Comparison of ENCODE assay signal across 1 cellular context in genomic region chr16:66552288-66553143, GRCh38.
A peak's percentile ranks its signal among the peaks of the same experiment; 100 is the strongest.
TF ChIP-seq lines count a peak whose summit lies in the region.

A gene with protein sequence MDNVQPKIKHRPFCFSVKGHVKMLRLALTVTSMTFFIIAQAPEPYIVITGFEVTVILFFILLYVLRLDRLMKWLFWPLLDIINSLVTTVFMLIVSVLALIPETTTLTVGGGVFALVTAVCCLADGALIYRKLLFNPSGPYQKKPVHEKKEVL (plus strand): TSS chr16:66552576. CDS start chr16:66552716, 140 bp downstream.

TF ChIP-seq in HepG2, 621 proteins besides CTCF, POLR2A, EP300 and RAD21 (continued from another document and continues in another):
- TF ChIP-seq SIX1 (CRISPR knock-in tag; IDR thresholded peaks at IDR 0.05; ENCODE audit: borderline replicate concordance): peak; percentile 62; the same call in 1 of the 2 replicates
- TF ChIP-seq PTBP1 (IDR thresholded peaks at IDR 0.05; ENCODE audit: low read depth, low read length, poor library complexity, severe bottlenecking): peak; percentile 43
- peak; percentile 91; the same call in 1 of the 2 replicates for TF ChIP-seq REPIN1 (CRISPR knock-in tag; IDR thresholded peaks at IDR 0.05; ENCODE audit: borderline replicate concordance, low read depth)
- TF ChIP-seq ZNF17 (CRISPR knock-in tag; IDR thresholded peaks at IDR 0.05): peak; percentile 98
- TF ChIP-seq KLF12 (CRISPR knock-in tag; IDR thresholded peaks at IDR 0.05; ENCODE audit: borderline replicate concordance): peak; percentile 93
- peak; percentile 54 for TF ChIP-seq FOXA3 (CRISPR knock-in tag; IDR thresholded peaks at IDR 0.05)
- TF ChIP-seq MED8 (CRISPR knock-in tag; IDR thresholded peaks at IDR 0.05; ENCODE audit: insufficient replicate concordance): peak; percentile 71
- TF ChIP-seq SNAI1 (CRISPR knock-in tag; IDR thresholded peaks at IDR 0.05; ENCODE audit: borderline replicate concordance): peak; percentile 99
- 0 out of 2 replicates have a peak, but pooled peaks have one; percentile 51 for TF ChIP-seq NCOA5 (CRISPR knock-in tag; IDR thresholded peaks at IDR 0.05)
- peak; percentile 98 for TF ChIP-seq ZNF784 (CRISPR knock-in tag; IDR thresholded peaks at IDR 0.05; ENCODE audit: borderline replicate concordance)
- peak; percentile 93 for TF ChIP-seq ZNF331 (CRISPR knock-in tag; IDR thresholded peaks at IDR 0.05)
- TF ChIP-seq ELF3 (CRISPR knock-in tag; IDR thresholded peaks at IDR 0.05): peak; percentile 87
- TF ChIP-seq SIN3B (IDR thresholded peaks at IDR 0.05; ENCODE audit: low read length): no peak
- peak; percentile 70 for TF ChIP-seq ZHX2 (IDR thresholded peaks at IDR 0.05; ENCODE audit: low read depth)
- TF ChIP-seq ZHX2 (CRISPR knock-in tag; IDR thresholded peaks at IDR 0.05; ENCODE audit: borderline replicate concordance): peak; percentile 93; the same call in 1 of the 2 replicates
- TF ChIP-seq ZNF44 (CRISPR knock-in tag; IDR thresholded peaks at IDR 0.05): peak; percentile 100
- peak; percentile 99 for TF ChIP-seq ZNF781 (CRISPR knock-in tag; IDR thresholded peaks at IDR 0.05; ENCODE audit: borderline replicate concordance, not compliant biosample characterization)
- 0 out of 2 replicates have a peak, but pooled peaks have one; percentile 37 for TF ChIP-seq RBAK (CRISPR knock-in tag; IDR thresholded peaks at IDR 0.05)
- peak; percentile 83 for TF ChIP-seq GPN1 (CRISPR knock-in tag; IDR thresholded peaks at IDR 0.05; ENCODE audit: borderline replicate concordance)
- no peak for TF ChIP-seq ZNF850 (CRISPR knock-in tag; conservative IDR thresholded peaks at IDR 0.05)
- TF ChIP-seq FOXC1 (CRISPR knock-in tag; IDR thresholded peaks at IDR 0.05; ENCODE audit: borderline replicate concordance): peak; percentile 100
- peak; percentile 76 for TF ChIP-seq WIZ (CRISPR knock-in tag; IDR thresholded peaks at IDR 0.05)
- peak; percentile 99; the same call in 1 of the 2 replicates for TF ChIP-seq ZNF563 (CRISPR knock-in tag; IDR thresholded peaks at IDR 0.05)
- peak; percentile 87; the same call in 1 of the 2 replicates for TF ChIP-seq DNMT3B (CRISPR knock-in tag; conservative IDR thresholded peaks at IDR 0.05)
- peak; percentile 58; the same call in 1 of the 2 replicates for TF ChIP-seq ZNF713 (CRISPR knock-in tag; IDR thresholded peaks at IDR 0.05)
- peak; percentile 91 for TF ChIP-seq HOXA3 (CRISPR knock-in tag; IDR thresholded peaks at IDR 0.05)
- TF ChIP-seq ZHX1 (CRISPR knock-in tag; IDR thresholded peaks at IDR 0.05; ENCODE audit: low read depth): peak; percentile 53; the same call in 1 of the 2 replicates
- TF ChIP-seq, protein P1, sequence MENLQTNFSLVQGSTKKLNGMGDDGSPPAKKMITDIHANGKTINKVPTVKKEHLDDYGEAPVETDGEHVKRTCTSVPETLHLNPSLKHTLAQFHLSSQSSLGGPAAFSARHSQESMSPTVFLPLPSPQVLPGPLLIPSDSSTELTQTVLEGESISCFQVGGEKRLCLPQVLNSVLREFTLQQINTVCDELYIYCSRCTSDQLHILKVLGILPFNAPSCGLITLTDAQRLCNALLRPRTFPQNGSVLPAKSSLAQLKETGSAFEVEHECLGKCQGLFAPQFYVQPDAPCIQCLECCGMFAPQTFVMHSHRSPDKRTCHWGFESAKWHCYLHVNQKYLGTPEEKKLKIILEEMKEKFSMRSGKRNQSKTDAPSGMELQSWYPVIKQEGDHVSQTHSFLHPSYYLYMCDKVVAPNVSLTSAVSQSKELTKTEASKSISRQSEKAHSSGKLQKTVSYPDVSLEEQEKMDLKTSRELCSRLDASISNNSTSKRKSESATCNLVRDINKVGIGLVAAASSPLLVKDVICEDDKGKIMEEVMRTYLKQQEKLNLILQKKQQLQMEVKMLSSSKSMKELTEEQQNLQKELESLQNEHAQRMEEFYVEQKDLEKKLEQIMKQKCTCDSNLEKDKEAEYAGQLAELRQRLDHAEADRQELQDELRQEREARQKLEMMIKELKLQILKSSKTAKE (CRISPR knock-in tag; IDR thresholded peaks at IDR 0.05; ENCODE audit: borderline replicate concordance): peak; percentile 88; the same call in 1 of the 2 replicates
- TF ChIP-seq IRF2 (CRISPR knock-in tag; IDR thresholded peaks at IDR 0.05): peak; percentile 87
- peak; percentile 99 for TF ChIP-seq ZNF724P (CRISPR knock-in tag; IDR thresholded peaks at IDR 0.05; ENCODE audit: borderline replicate concordance)
- peak; percentile 99 for TF ChIP-seq BORCS8-MEF2B (CRISPR knock-in tag; IDR thresholded peaks at IDR 0.05)
- TF ChIP-seq, protein P2, sequence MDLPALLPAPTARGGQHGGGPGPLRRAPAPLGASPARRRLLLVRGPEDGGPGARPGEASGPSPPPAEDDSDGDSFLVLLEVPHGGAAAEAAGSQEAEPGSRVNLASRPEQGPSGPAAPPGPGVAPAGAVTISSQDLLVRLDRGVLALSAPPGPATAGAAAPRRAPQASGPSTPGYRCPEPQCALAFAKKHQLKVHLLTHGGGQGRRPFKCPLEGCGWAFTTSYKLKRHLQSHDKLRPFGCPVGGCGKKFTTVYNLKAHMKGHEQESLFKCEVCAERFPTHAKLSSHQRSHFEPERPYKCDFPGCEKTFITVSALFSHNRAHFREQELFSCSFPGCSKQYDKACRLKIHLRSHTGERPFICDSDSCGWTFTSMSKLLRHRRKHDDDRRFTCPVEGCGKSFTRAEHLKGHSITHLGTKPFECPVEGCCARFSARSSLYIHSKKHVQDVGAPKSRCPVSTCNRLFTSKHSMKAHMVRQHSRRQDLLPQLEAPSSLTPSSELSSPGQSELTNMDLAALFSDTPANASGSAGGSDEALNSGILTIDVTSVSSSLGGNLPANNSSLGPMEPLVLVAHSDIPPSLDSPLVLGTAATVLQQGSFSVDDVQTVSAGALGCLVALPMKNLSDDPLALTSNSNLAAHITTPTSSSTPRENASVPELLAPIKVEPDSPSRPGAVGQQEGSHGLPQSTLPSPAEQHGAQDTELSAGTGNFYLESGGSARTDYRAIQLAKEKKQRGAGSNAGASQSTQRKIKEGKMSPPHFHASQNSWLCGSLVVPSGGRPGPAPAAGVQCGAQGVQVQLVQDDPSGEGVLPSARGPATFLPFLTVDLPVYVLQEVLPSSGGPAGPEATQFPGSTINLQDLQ (CRISPR knock-in tag; IDR thresholded peaks at IDR 0.05): peak; percentile 90
- peak; percentile 83 for TF ChIP-seq GABPB1 (CRISPR knock-in tag; IDR thresholded peaks at IDR 0.05)
- TF ChIP-seq, protein P3, sequence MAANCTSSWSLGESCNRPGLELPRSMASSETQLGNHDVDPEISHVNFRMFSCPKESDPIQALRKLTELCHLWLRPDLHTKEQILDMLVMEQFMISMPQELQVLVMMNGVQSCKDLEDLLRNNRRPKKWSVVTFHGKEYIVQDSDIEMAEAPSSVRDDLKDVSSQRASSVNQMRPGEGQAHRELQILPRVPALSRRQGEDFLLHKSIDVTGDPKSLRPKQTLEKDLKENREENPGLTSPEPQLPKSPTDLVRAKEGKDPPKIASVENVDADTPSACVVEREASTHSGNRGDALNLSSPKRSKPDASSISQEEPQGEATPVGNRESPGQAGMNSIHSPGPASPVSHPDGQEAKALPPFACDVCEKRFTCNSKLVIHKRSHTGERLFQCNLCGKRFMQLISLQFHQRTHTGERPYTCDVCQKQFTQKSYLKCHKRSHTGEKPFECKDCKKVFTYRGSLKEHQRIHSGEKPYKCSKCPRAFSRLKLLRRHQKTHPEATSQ (CRISPR knock-in tag; IDR thresholded peaks at IDR 0.05; ENCODE audit: borderline replicate concordance): peak; percentile 90; the same call in 1 of the 2 replicates
- peak; percentile 97 for TF ChIP-seq ZNF703 (CRISPR knock-in tag; IDR thresholded peaks at IDR 0.05; ENCODE audit: borderline replicate concordance)
- peak; percentile 99 for TF ChIP-seq ZNF552 (CRISPR knock-in tag; IDR thresholded peaks at IDR 0.05; ENCODE audit: borderline replicate concordance)
- peak; percentile 98; the same call in 1 of the 2 replicates for TF ChIP-seq ZSCAN12 (CRISPR knock-in tag; IDR thresholded peaks at IDR 0.05)
- TF ChIP-seq ZBTB26 (CRISPR knock-in tag; IDR thresholded peaks at IDR 0.05; ENCODE audit: borderline replicate concordance): peak; percentile 90
- TF ChIP-seq ZNF629 (CRISPR knock-in tag; conservative IDR thresholded peaks at IDR 0.05): peak; percentile 67
- TF ChIP-seq ZBTB42 (CRISPR knock-in tag; IDR thresholded peaks at IDR 0.05): peak; percentile 93
- peak; percentile 100 for TF ChIP-seq RNF2 (conservative IDR thresholded peaks at IDR 0.05; ENCODE audit: low read depth)
- peak; percentile 93 for TF ChIP-seq MTF1 (CRISPR knock-in tag; IDR thresholded peaks at IDR 0.05)
- peak; percentile 85 for TF ChIP-seq YEATS2 (CRISPR knock-in tag; IDR thresholded peaks at IDR 0.05; ENCODE audit: borderline replicate concordance)
